ENCODE assay signal across 8 cellular contexts in the genomic region with DNA sequence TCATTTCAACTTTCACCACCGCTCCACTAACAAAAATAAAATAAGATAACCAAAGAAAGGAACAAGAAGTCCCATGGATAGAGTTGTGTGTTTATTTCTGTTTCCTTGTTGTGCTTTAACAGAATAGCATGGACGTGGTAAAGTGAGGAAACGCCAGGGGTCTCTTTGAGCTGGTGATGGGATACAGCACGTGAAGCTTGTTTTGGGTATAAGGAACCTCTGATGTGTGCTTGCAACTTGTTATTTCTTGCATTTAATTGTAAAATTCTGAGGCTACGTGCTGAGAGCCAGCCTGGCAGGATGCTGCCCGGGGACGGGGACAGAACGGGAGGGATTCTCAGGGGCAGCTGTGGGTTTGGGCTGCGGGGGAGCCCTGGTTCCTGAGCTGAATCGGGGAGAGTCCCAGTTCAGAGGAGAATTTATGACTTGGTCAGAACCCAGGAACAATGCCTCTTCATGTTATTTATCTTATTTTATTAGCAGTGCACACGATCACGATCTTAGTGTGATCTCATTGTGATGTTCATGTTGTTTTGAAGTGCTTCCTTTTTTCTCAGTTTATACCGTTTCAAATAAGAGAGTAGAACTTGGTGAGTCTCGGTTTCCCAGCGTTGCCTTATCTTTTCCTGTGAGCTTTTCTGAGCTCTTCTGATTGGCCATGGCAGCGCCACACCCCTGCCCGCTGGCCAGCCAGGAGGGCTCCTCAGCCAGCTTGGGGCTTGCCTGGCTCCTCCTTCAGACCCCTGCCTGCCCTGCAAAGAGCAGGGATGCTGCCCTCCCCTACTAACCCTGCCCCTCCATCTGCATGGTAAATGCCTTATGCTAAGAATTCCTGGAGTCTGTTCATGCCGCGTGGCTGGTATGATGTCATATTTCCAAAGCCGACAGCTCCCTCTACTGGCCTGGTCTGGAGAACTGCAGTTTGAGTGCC.
DNase-seq lines count a peak whose midpoint lies in the region; ATAC-seq and TF ChIP-seq lines count a peak whose summit lies in the region.

No MANE protein-coding gene starts in this region.

- H3K9me2 ChIP-seq in hepatocyte (replicated peaks; ENCODE audit: insufficient read depth) = no peaks in the 10 kb centered on the region

- H2AFZ ChIP-seq in hepatocyte = peak overlapping the region; percentile 26

- H3K4me1 ChIP-seq in hepatocyte (ENCODE audit: insufficient read depth) = peaks cover 6% of the 10 kb centered on the region

- peak; percentile 98 for DNase-seq in NCI-H1694 treated with DMSO at 0.1 percent for 48 hours (lab: John Stamatoyannopoulos, UW)
- peak; percentile 55 for DNase-seq in T-helper 22 cell (ENCODE audit: low read depth)
- peak; percentile 96 for DNase-seq in astrocyte of the cerebellum (ENCODE audit: low read depth)
- DNase-seq in hepatocyte (ENCODE audit: low spot score) = peak; percentile 95
- peak; percentile 95 for DNase-seq in renal cortical epithelial cell (ENCODE audit: low read depth)
- no peak for DNase-seq in cortex of kidney (lab: John Stamatoyannopoulos, UW)

- WGBS in hepatocyte (ENCODE audit: low lambda C conversion rate, missing lambda C conversion rate) = 5% methylated on average over 20 of the region's 20 CpGs

- H3K9me3 ChIP-seq in hepatocyte (ENCODE audit: low read depth) = no peaks in the 10 kb centered on the region

- H3K4me3 ChIP-seq in astrocyte of the cerebellum (ENCODE audit: low read depth, low read length) (peak overlapping the region; percentile 27), hepatocyte (no peak overlapping the region)

- TF ChIP-seq CTCF in astrocyte of the cerebellum (IDR thresholded peaks at IDR 0.05; ENCODE audit: low read depth, low read length, missing control alignments) (peak; percentile 85), hepatocyte (IDR thresholded peaks at IDR 0.05; ENCODE audit: poor library complexity) (peak; percentile 99)

- H3K27me3 ChIP-seq in hepatocyte = no peaks in the 10 kb centered on the region

- peak overlapping the region; percentile 78 for H3K4me2 ChIP-seq in hepatocyte

- ATAC-seq in GM18502 (IDR thresholded peaks at IDR 0.05; ENCODE audit: poor library complexity, unreplicated experiment) = peak; percentile 41
- ATAC-seq in HG02943 (IDR thresholded peaks at IDR 0.05; ENCODE audit: low read depth, unreplicated experiment) = peak; percentile 41

- H3K27ac ChIP-seq in hepatocyte = peak overlapping the region; percentile 42

- H4K20me1 ChIP-seq in hepatocyte (ENCODE audit: insufficient read depth, poor library complexity, severe bottlenecking) = no peaks in the 10 kb centered on the region

- no peaks in the 10 kb centered on the region for H3K79me2 ChIP-seq in hepatocyte

- in situ Hi-C loops in astrocyte of the cerebellum (cut with HindIII; ENCODE audit: low sequenced_read_pairs) = loop anchor here (5.0 to 10.0 kb wide), 3 partner anchors 60 to 243 kb away; no protein-coding TSS in a partner anchor

- H3K36me3 ChIP-seq in hepatocyte (replicated peaks; ENCODE audit: insufficient read depth, low read depth) = no peaks in the 10 kb centered on the region
